Comparison of ENCODE assay signal across 9 cellular contexts in genomic region chr3:5022187-5022965, GRCh38. TPM values are rescaled to one million over a fixed set of nuclear protein-coding genes. Genes with fewer than 3 reads are reported as not detected.
DNase-seq lines count a peak whose midpoint lies in the region; ATAC-seq and TF ChIP-seq lines count a peak whose summit lies in the region.
"Had no signal": no experiment of that assay in that cellular context is flagged by ENCODE, and none has a peak within 500 bp of the region (broad histone marks: within the 10 kb centered on the region; RNA-seq: fewer than 3 reads in every experiment).

No MANE protein-coding gene starts in this region.

- no peaks in the 10 kb centered on the region for H4K20me1 ChIP-seq in smooth muscle cell (ENCODE audit: low read depth)

- H3K9me3 ChIP-seq in smooth muscle cell (replicated peaks; ENCODE audit: low read depth): no peaks in the 10 kb centered on the region

- H3K36me3 Mint-ChIP-seq in activated CD4-positive, alpha-beta T cell treated with anti-CD3 and anti-CD28 coated beads, Interleukin-2, amount 10 ng/mL, durations not matched to agents 7 days and 5 days (ENCODE audit: low read depth): no peaks in the 10 kb centered on the region
- no peaks in the 10 kb centered on the region for H3K36me3 Mint-ChIP-seq in activated naive CD8-positive, alpha-beta T cell

- peaks cover 22% of the 10 kb centered on the region for H3K4me1 ChIP-seq in smooth muscle cell (ENCODE audit: low read depth)

- no peaks in the 10 kb centered on the region for H3K27me3 Mint-ChIP-seq in activated CD4-positive, alpha-beta T cell treated with anti-CD3 and anti-CD28 coated beads, Interleukin-2, amount 10 ng/mL, durations not matched to agents 7 days and 5 days
- H3K27me3 Mint-ChIP-seq in activated naive CD8-positive, alpha-beta T cell: no peaks in the 10 kb centered on the region

- H3K4me3 ChIP-seq in smooth muscle cell: no peak overlapping the region
- H3K4me3 ChIP-seq: lung had no signal

- H3K27ac ChIP-seq in smooth muscle cell (ENCODE audit: low read depth): peak overlapping the region; percentile 97

- no peak for DNase-seq in activated CD4-positive, alpha-beta T cell treated with anti-CD3 and anti-CD28 coated beads, Interleukin-2, amount 10 ng/mL, durations not matched to agents 7 days and 5 days
- DNase-seq in activated CD4-positive, alpha-beta T cell treated with anti-CD3 and anti-CD28 coated beads for 1 hour: no peak
- DNase-seq in smooth muscle cell (lab: John Stamatoyannopoulos, UW; ENCODE audit: unreplicated experiment): no peak
- no peak for DNase-seq in nucleus accumbens (lab: John Stamatoyannopoulos, UW)
- no peak for DNase-seq in globus pallidus (ENCODE audit: low spot score)
- no peak for DNase-seq in D341Med (ENCODE audit: low spot score)

- no peaks in the 10 kb centered on the region for H3K79me2 ChIP-seq in smooth muscle cell (ENCODE audit: low read depth)

- ATAC-seq in HG02981 (IDR thresholded peaks at IDR 0.05; ENCODE audit: unreplicated experiment): peak; percentile 66

- WGBS in smooth muscle cell (ENCODE audit: low lambda C conversion rate): 80% methylated on average over 6 of the region's 6 CpGs

- peak overlapping the region; percentile 35 for H3K4me2 ChIP-seq in smooth muscle cell

- H3K4me3 Mint-ChIP-seq in activated CD4-positive, alpha-beta T cell treated with anti-CD3 and anti-CD28 coated beads, Interleukin-2, amount 10 ng/mL, durations not matched to agents 7 days and 5 days: no peak overlapping the region
- no peak overlapping the region for H3K4me3 Mint-ChIP-seq in activated naive CD8-positive, alpha-beta T cell

- H3K9me3 Mint-ChIP-seq in activated CD4-positive, alpha-beta T cell treated with anti-CD3 and anti-CD28 coated beads, Interleukin-2, amount 10 ng/mL, durations not matched to agents 7 days and 5 days: no peaks in the 10 kb centered on the region
- no peaks in the 10 kb centered on the region for H3K9me3 Mint-ChIP-seq in activated naive CD8-positive, alpha-beta T cell (ENCODE audit: low read depth)

- H3K9ac ChIP-seq in smooth muscle cell (ENCODE audit: low read depth): peak overlapping the region; percentile 85

- H3K27me3 ChIP-seq in smooth muscle cell (ENCODE audit: low read depth): no peaks in the 10 kb centered on the region

- peak overlapping the region; percentile 68 for H3K27ac Mint-ChIP-seq in activated CD4-positive, alpha-beta T cell treated with anti-CD3 and anti-CD28 coated beads, Interleukin-2, amount 10 ng/mL, durations not matched to agents 7 days and 5 days
- peak overlapping the region; percentile 54 for H3K27ac Mint-ChIP-seq in activated naive CD8-positive, alpha-beta T cell

- peaks cover 65% of the 10 kb centered on the region for H3K4me1 Mint-ChIP-seq in activated CD4-positive, alpha-beta T cell treated with anti-CD3 and anti-CD28 coated beads, Interleukin-2, amount 10 ng/mL, durations not matched to agents 7 days and 5 days
- H3K4me1 Mint-ChIP-seq in activated naive CD8-positive, alpha-beta T cell (ENCODE audit: low read depth): peaks cover 57% of the 10 kb centered on the region

- no peak for TF ChIP-seq CTCF in smooth muscle cell (IDR thresholded peaks at IDR 0.05; ENCODE audit: borderline replicate concordance, insufficient read depth, poor library complexity, severe bottlenecking)

- H3F3A ChIP-seq in smooth muscle cell (ENCODE audit: low read depth): peaks cover 40% of the 10 kb centered on the region

- POLR2A ChIA-PET in activated CD4-positive, alpha-beta T cell treated with anti-CD3 and anti-CD28 coated beads, Interleukin-2, amount 10 ng/mL, durations not matched to agents 7 days and 5 days (lab: Charles Lee): interaction anchor here (0.6 to 1.6 kb wide), 4 partner anchors 38 to 179 kb away, joined by 3 to 6 read pairs (median 4); partner anchors contain the start of gene BHLHE40

- H2AFZ ChIP-seq in smooth muscle cell (ENCODE audit: low read depth): no peak overlapping the region

- H3K36me3 ChIP-seq in smooth muscle cell (ENCODE audit: low read depth): no peaks in the 10 kb centered on the region

- CTCF ChIA-PET in activated CD4-positive, alpha-beta T cell treated with anti-CD3 and anti-CD28 coated beads, Interleukin-2, amount 10 ng/mL, durations not matched to agents 7 days and 5 days (lab: Charles Lee): interaction anchor here (0.7 to 5.3 kb wide), 15 partner anchors 7 to 311 kb away, joined by 3 to 26 read pairs (median 6); partner anchors contain the start of gene BHLHE40

RNA-seq across cellular contexts. Expression of gene BHLHE40, which starts 43.1 kb away (rescaled TPM):
- 100 to 1,000 TPM; 105 to 112 TPM for total RNA-seq in activated CD4-positive, alpha-beta T cell treated with anti-CD3 and anti-CD28 coated beads, Interleukin-2, amount 10 ng/mL, durations not matched to agents 7 days and 5 days
- 170 and 195 TPM in 2 replicates for total RNA-seq in smooth muscle cell
- 209 and 241 TPM in 2 replicates for polyA plus RNA-seq in smooth muscle cell
